10 cellular contexts compared by ENCODE assay signal in genomic region chrX:118698516-118699247, GRCh38. TPM values are rescaled to one million over a fixed set of nuclear protein-coding genes. Genes with fewer than 3 reads are reported as not detected.
DNase-seq lines count a peak whose midpoint lies in the region; ATAC-seq and TF ChIP-seq lines count a peak whose summit lies in the region.
"Had no signal": no experiment of that assay in that cellular context is flagged by ENCODE, and none has a peak within 500 bp of the region (broad histone marks: within the 10 kb centered on the region; RNA-seq: fewer than 3 reads in every experiment).

No MANE protein-coding gene starts in this region.

- H3K79me2 ChIP-seq in mammary epithelial cell (ENCODE audit: insufficient read depth, low read length): no peaks in the 10 kb centered on the region

- WGBS in mammary epithelial cell (ENCODE audit: low coverage, missing lambda C conversion rate): 42% methylated on average over 5 of the region's 5 CpGs

- peak overlapping the region; percentile 40 for H2AFZ ChIP-seq in mammary epithelial cell (ENCODE audit: low read depth, low read length)

- peak; percentile 39 for DNase-seq in mammary epithelial cell
- DNase-seq in MCF 10A (ENCODE audit: unreplicated experiment): no peak
- peak; percentile 58 for DNase-seq in OCI-M1 (lab: John Stamatoyannopoulos, UW)
- no peak for DNase-seq in effector memory CD8-positive, alpha-beta T cell
- no peak for DNase-seq in upper lobe of right lung
- no peak for DNase-seq in HuH-7.5 (ENCODE audit: low spot score)
- no peak for DNase-seq in stimulated activated naive CD4-positive, alpha-beta T cell treated with Interleukin-2 at 50 U/mL for 16 hours (lab: John Stamatoyannopoulos, UW)
- DNase-seq: islet precursor cell, NCI-H2171 had no signal

- BruUV-seq in mammary epithelial cell (replicated peaks; lab: Mats Ljungman, UMichigan) (no TSS peak), MCF 10A (replicated peaks; lab: Mats Ljungman, UMichigan) (no TSS peak)

- no peaks in the 10 kb centered on the region for H3K9me3 Mint-ChIP-seq in MCF 10A (ENCODE audit: unreplicated experiment)
- no peaks in the 10 kb centered on the region for H3K9me3 Mint-ChIP-seq in effector memory CD8-positive, alpha-beta T cell

- H3K36me3 Mint-ChIP-seq in MCF 10A (ENCODE audit: insufficient read depth, unreplicated experiment): no peaks in the 10 kb centered on the region
- H3K36me3 Mint-ChIP-seq in effector memory CD8-positive, alpha-beta T cell (ENCODE audit: insufficient read depth): peaks cover 6% of the 10 kb centered on the region

- no peaks in the 10 kb centered on the region for H4K20me1 ChIP-seq in mammary epithelial cell (ENCODE audit: insufficient read depth, low read length)

- POLR2A ChIA-PET in MCF 10A (lab: Yijun Ruan, JAX): no interaction called here

- intact Hi-C loops in mammary epithelial cell (cut with micrococcal nuclease): no loop called here
- intact Hi-C loops in MCF 10A (cut with micrococcal nuclease): no loop called here
- intact Hi-C loops in upper lobe of right lung (cut with DNase I): no loop called here

- dilution Hi-C loops in mammary epithelial cell (cut with HindIII; ENCODE audit: low sequenced_read_pairs): no loop called here

- H3K36me3 ChIP-seq in mammary epithelial cell (ENCODE audit: insufficient read depth, low read length) (no peaks in the 10 kb centered on the region), upper lobe of right lung (no peaks in the 10 kb centered on the region)

- TF ChIP-seq CTCF in mammary epithelial cell (conservative IDR thresholded peaks at IDR 0.05 in 1 of 2, IDR thresholded peaks at IDR 0.05 in 1 of 2; ENCODE audit: extremely low read depth in 1 of 2, insufficient read depth in 1 of 2, low read depth in 1 of 2, low read length in 2 of 2) (no peak), MCF 10A (IDR thresholded peaks at IDR 0.05; ENCODE audit: unreplicated experiment) (no peak), upper lobe of right lung (IDR thresholded peaks at IDR 0.05) (no peak)

- H3K9ac ChIP-seq in mammary epithelial cell (ENCODE audit: insufficient read depth, low read length): no peak overlapping the region

- CTCF ChIA-PET in mammary epithelial cell (lab: Charles Lee; ENCODE audit: low non-redundant PET) (no interaction called here), MCF 10A (lab: Yijun Ruan, JAX) (no interaction called here)

- H3K4me3 ChIP-seq in mammary epithelial cell (replicated peaks in 1 of 3; ENCODE audit: insufficient read depth in 1 of 3, low read depth in 2 of 3, low read length in 3 of 3) (no peak overlapping the region), upper lobe of right lung (no peak overlapping the region)

- H3K27ac Mint-ChIP-seq in MCF 10A (ENCODE audit: low read depth, unreplicated experiment): no peak overlapping the region
- H3K27ac Mint-ChIP-seq in effector memory CD8-positive, alpha-beta T cell: peak overlapping the region; percentile 42 to 59

- no peak overlapping the region for H3K4me3 Mint-ChIP-seq in MCF 10A (ENCODE audit: unreplicated experiment)
- no peak overlapping the region for H3K4me3 Mint-ChIP-seq in effector memory CD8-positive, alpha-beta T cell

- H3K27ac ChIP-seq in mammary epithelial cell (ENCODE audit: insufficient read depth, low read depth, low read length) (no peak overlapping the region), upper lobe of right lung (no peak overlapping the region)

- H3K27me3 Mint-ChIP-seq in MCF 10A (ENCODE audit: insufficient read depth, unreplicated experiment): no peaks in the 10 kb centered on the region
- H3K27me3 Mint-ChIP-seq in effector memory CD8-positive, alpha-beta T cell: no peaks in the 10 kb centered on the region

- in situ Hi-C loops in mammary epithelial cell (cut with MboI; ENCODE audit: low sequenced_read_pairs in 2 of 2): no loop called here

- H3K4me2 ChIP-seq in mammary epithelial cell (ENCODE audit: insufficient read depth, low read depth, low read length): no peak overlapping the region

- H3K9me3 ChIP-seq in mammary epithelial cell (replicated peaks; ENCODE audit: insufficient read depth, low read length): no peaks in the 10 kb centered on the region
- H3K9me3 ChIP-seq in upper lobe of right lung: no peaks in the 10 kb centered on the region

- H3K4me1 ChIP-seq in mammary epithelial cell (ENCODE audit: insufficient read depth, low read length) (no peaks in the 10 kb centered on the region), upper lobe of right lung (no peaks in the 10 kb centered on the region)

- ATAC-seq in effector memory CD8-positive, alpha-beta T cell (replicated peaks): no peak
- ATAC-seq in upper lobe of right lung (peak; percentile 83), GM21786 (IDR thresholded peaks at IDR 0.05; ENCODE audit: unreplicated experiment) (no peak)

- H3K27me3 ChIP-seq in mammary epithelial cell (ENCODE audit: insufficient read depth, low read length): no peaks in the 10 kb centered on the region
- no peaks in the 10 kb centered on the region for H3K27me3 ChIP-seq in upper lobe of right lung

- peaks cover 8% of the 10 kb centered on the region for H3K4me1 Mint-ChIP-seq in MCF 10A (ENCODE audit: insufficient read depth, unreplicated experiment)
- H3K4me1 Mint-ChIP-seq in effector memory CD8-positive, alpha-beta T cell (ENCODE audit: low read depth in 2 of 2): peaks cover 0 to 8% of the 10 kb centered on the region in 2 donors

RNA-seq across cellular contexts. Expression of gene IL13RA1, which starts 28.7 kb away (rescaled TPM):
- total RNA-seq in mammary epithelial cell (10 to 100 TPM; 36.0 to 56.8 TPM), MCF 10A (2022) (27.4 and 32.4 TPM in 2 replicates), upper lobe of right lung (74.2 TPM)
- polyA plus RNA-seq in mammary epithelial cell: 12.7 TPM
- 13.7 TPM for polyA minus RNA-seq in mammary epithelial cell

Comparison
In these comparisons a context has a peak if more than half of its experiments do, and no peak if none do; other contexts are left out.
1. DNase-seq: peak in mammary epithelial cell (single experiment) and OCI-M1 (single experiment); none in MCF 10A (single experiment), effector memory CD8-positive, alpha-beta T cell (0 of 3), upper lobe of right lung (single experiment), HuH-7.5 (single experiment) and stimulated activated naive CD4-positive, alpha-beta T cell treated with Interleukin-2 at 50 U/mL for 16 hours (single experiment).